ENCODE assay signal across 36 cellular contexts in the genomic region with DNA sequence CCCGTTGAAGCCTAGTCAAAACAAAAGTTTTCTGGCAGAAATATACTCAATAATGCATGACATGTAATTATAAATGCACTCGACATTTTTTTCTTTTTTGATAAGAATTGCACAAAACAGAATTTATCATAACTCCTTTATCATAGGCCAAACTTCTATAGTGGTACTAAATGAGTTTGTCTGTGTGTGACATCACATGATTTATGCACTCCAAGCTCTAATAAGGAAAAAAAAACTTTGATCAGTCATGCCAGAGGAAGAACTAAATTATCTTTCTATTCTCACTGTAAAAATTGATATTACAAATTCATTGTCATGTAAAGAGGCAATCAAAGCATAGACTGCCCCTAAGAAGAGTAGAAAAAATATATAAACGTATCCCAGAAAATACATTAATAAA.
"Had no signal": no experiment of that assay in that cellular context is flagged by ENCODE, and none has a peak within 500 bp of the region (broad histone marks: within the 10 kb centered on the region; RNA-seq: fewer than 3 reads in every experiment).

No MANE protein-coding gene starts in this region.

- H3K27me3 ChIP-seq: MG63 had no signal

- H3K4me3 ChIP-seq: MG63 had no signal

- H3K9me3 ChIP-seq: MG63 had no signal

- DNase-seq: Karpas-422, Kasumi-1, MG63, MM.1S, MV-4-11, NCI-H1048, NCI-H1092, NCI-H1092 treated with DMSO at 0.1 percent for 48 hours, NCI-H1105, NCI-H1105 treated with DMSO at 0.1 percent for 48 hours, NCI-H1417, NCI-H1417 treated with DMSO at 0.1 percent for 48 hours, NCI-H1436, NCI-H1436 treated with DMSO at 0.1 percent for 48 hours, NCI-H146, NCI-H1694, NCI-H1694 treated with DMSO at 0.1 percent for 48 hours, NCI-H187, NCI-H187 treated with DMSO at 0.1 percent for 48 hours, NCI-H1930, NCI-H2029, NCI-H2029 treated with DMSO at 0.1 percent for 48 hours, NCI-H2081, NCI-H2081 treated with DMSO at 0.1 percent for 48 hours, NCI-H2107, NCI-H2171, NCI-H2171 treated with DMSO at 0.1 percent for 48 hours, NCI-H2227 treated with DMSO at 0.1 percent for 48 hours, NCI-H226, NCI-H345, NCI-H446, NCI-H446 treated with DMSO at 0.1 percent for 48 hours, NCI-H510A, NCI-H510A treated with DMSO at 0.1 percent for 48 hours, NCI-H524, NCI-H524 treated with DMSO at 0.1 percent for 48 hours had no signal

- H3K36me3 ChIP-seq: MG63 had no signal
